In genomic region chr1:215360786-215361185, GRCh38 we compare ENCODE assay signal across 14 cellular contexts.
"Had no signal": no experiment of that assay in that cellular context is flagged by ENCODE, and none has a peak within 500 bp of the region (broad histone marks: within the 10 kb centered on the region; RNA-seq: fewer than 3 reads in every experiment).

No MANE protein-coding gene starts in this region.

- H3K27me3 Mint-ChIP-seq: activated naive CD8-positive, alpha-beta T cell treated with anti-CD3 and anti-CD28 coated beads for 36 hours had no signal

- H3K36me3 Mint-ChIP-seq: activated naive CD8-positive, alpha-beta T cell treated with anti-CD3 and anti-CD28 coated beads for 36 hours; mesothelial cell of epicardium had no signal

- H3K27ac ChIP-seq: parathyroid adenoma, tibial nerve had no signal

- H3K4me3 Mint-ChIP-seq: activated naive CD8-positive, alpha-beta T cell treated with anti-CD3 and anti-CD28 coated beads for 36 hours; activated T-cell treated with anti-CD3 and anti-CD28 coated beads, Interleukin-2, amount 50 U/mL, for 4 hours; mesothelial cell of epicardium; T-helper 2 cell treated with Interferon-gamma antibody and Interleukin-4, amounts not matched to agents 5 μg/mL and 100 μg/mL, for 36 hours had no signal

- H3K27me3 ChIP-seq: tibial nerve had no signal

- ATAC-seq: activated T-cell treated with anti-CD3 and anti-CD28 coated beads, Interleukin-2, amount 50 U/mL, for 4 hours had no signal

- H3K9me3 Mint-ChIP-seq: T-helper 2 cell treated with Interferon-gamma antibody and Interleukin-4, amounts not matched to agents 5 μg/mL and 100 μg/mL, for 36 hours had no signal

- H3K4me3 ChIP-seq: tibial nerve had no signal

- DNase-seq: activated CD4-positive, alpha-beta T cell treated with anti-CD3 and anti-CD28 coated beads, Interleukin-2, amount 50 U/mL, for 48 hours; activated CD4-positive, CD25-positive, alpha-beta regulatory T cell treated with anti-CD3 and anti-CD28 coated beads, Interleukin-2, amount 50 U/mL, for 72 hours; activated gamma-delta T cell; activated naive CD8-positive, alpha-beta T cell treated with anti-CD3 and anti-CD28 coated beads for 36 hours; activated T-cell treated with anti-CD3 and anti-CD28 coated beads, Interleukin-2, amount 50 U/mL, for 4 hours; aorta; effector CD4-positive, alpha-beta T cell; hypothalamus; kidney glomerular epithelial cell; small intestine had no signal

- H3K4me1 ChIP-seq: parathyroid adenoma, tibial nerve had no signal

- H3K4me1 Mint-ChIP-seq: activated naive CD8-positive, alpha-beta T cell treated with anti-CD3 and anti-CD28 coated beads for 36 hours; mesothelial cell of epicardium had no signal

- H3K27ac Mint-ChIP-seq: activated naive CD8-positive, alpha-beta T cell treated with anti-CD3 and anti-CD28 coated beads for 36 hours; mesothelial cell of epicardium; T-helper 2 cell treated with Interferon-gamma antibody and Interleukin-4, amounts not matched to agents 5 μg/mL and 100 μg/mL, for 36 hours had no signal

- H3K36me3 ChIP-seq: tibial nerve had no signal
